11 cellular contexts compared by ENCODE assay signal in the genomic region with DNA sequence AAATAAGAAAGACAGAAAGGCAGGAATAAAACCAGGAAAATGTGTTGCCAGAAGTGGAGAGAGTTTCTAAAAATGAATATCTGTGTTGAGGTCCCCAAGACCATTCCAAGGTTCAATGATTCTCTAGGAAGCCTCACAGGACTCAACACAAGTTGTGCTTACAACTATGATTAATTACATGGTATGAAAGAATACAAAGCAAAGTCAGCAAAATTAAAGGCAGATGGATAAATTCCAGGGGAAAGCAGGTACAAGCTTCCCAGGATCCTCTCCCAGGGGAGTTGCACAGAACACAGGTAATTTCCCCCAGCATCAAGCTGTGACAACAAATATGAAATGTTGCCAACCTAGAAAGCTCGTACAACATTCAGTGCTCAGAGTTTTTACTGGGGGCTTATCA.
"Had no signal": no experiment of that assay in that cellular context is flagged by ENCODE, and none has a peak within 500 bp of the region (broad histone marks: within the 10 kb centered on the region; RNA-seq: fewer than 3 reads in every experiment).

No MANE protein-coding gene starts in this region.

- H3K9ac ChIP-seq: GM23248 had no signal

- H3K9me3 ChIP-seq: HAP-1 had no signal

- H3K27ac Mint-ChIP-seq: GM23338, H9, HFFc6 had no signal

- H3K27ac ChIP-seq: GM23248 had no signal

- H3K4me3 ChIP-seq: GM23248, GM23338, HAP-1 had no signal

- DNase-seq: GM23248, GOT3, H7, H9, HCEC 1CT, HFFc6 had no signal

- ATAC-seq: GM23338, HCT116 had no signal

- H3K36me3 ChIP-seq: HAP-1 had no signal

- H3K4me2 ChIP-seq: GM23338 had no signal

- H3K4me3 Mint-ChIP-seq: GM23338, H9, HFFc6 had no signal

- H2AFZ ChIP-seq: GM23248, GM23338 had no signal

- FAIRE-seq: H1, H54 had no signal
